ENCODE assay signal across 8 cellular contexts in the genomic region with DNA sequence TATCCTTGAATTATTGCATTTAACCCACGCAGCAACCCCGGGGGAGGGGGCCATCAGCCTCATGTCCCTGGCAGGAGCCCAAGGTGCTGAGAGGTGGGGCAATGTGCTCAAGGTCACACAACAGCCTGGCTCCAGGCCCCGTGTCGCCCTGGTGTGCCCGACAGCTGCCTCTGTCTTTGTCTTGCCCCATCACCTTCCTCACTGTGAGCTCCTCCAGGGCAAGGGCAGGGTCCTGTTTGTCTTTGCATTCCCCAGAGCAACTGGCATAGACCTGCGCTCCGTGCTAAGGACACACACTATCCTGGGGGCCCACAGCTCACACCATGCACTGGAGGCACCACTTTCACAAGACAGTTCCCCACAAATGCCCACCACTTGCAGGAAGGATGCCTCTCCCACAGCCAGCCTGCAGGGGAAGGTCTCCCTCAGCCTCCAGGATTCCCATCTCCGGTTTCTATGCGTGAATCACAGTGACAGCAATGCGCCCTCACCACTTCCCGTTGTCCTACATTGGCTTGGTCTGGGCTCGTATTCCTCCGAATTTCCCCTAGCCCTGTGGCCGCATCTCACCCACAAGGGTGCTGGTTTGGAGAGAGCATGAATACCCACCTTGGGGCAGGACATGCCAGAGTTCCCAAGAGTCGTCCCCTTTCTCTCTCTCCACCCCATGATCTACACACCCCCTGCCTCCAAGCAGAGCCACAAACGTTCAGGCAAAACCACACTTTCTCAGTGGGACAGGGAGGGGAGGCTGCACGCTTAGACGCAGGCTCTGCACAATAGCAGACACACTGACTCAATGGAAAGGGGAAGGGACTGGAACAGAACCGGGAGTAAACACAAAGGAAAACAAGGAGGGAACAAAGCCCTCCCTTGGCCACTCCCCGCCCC. TPM values are rescaled to one million over a fixed set of nuclear protein-coding genes. Genes with fewer than 3 reads are reported as not detected.
A peak's percentile ranks its signal among the peaks of the same experiment; 100 is the strongest.
DNase-seq lines count a peak whose midpoint lies in the region; ATAC-seq, FAIRE-seq and TF ChIP-seq lines count a peak whose summit lies in the region.

No MANE protein-coding gene starts in this region.

- peaks cover 3% of the 10 kb centered on the region for H3K36me3 Mint-ChIP-seq in mesothelial cell of epicardium

- H3K4me1 ChIP-seq in uterus = peaks cover 43 to 51% of the 10 kb centered on the region in 2 donors

- peak overlapping the region in 1 of 2 donors; percentile 6 for H3K4me3 ChIP-seq in uterus

- DNase-seq in GM04504 (ENCODE audit: low read depth) (peak; percentile 72), RCC 7860 (ENCODE audit: low spot score) (peak; percentile 76), dermis microvascular lymphatic vessel endothelial cell (ENCODE audit: low read depth in 2 of 2) (peak; percentile 69 to 88), mesothelial cell of epicardium (ENCODE audit: low spot score in 2 of 2, unreplicated experiment in 2 of 2) (no peak), uterus (no peak), NCI-H1930 (lab: John Stamatoyannopoulos, UW) (no peak), HT-29 (ENCODE audit: low spot score) (no peak)

- no peaks in the 10 kb centered on the region for H3K36me3 ChIP-seq in uterus

- peak overlapping the region; percentile 88 to 97 for H3K27ac ChIP-seq in uterus

- peak in 1 of 2 donors; percentile 17 for TF ChIP-seq POLR2A in uterus (IDR thresholded peaks at IDR 0.05)

- H3K9me3 ChIP-seq in uterus = no peaks in the 10 kb centered on the region

- peaks cover 67% of the 10 kb centered on the region for H3K4me1 Mint-ChIP-seq in mesothelial cell of epicardium

- TF ChIP-seq CTCF in mesothelial cell of epicardium (IDR thresholded peaks at IDR 0.05; ENCODE audit: unreplicated experiment) = no peak
- TF ChIP-seq CTCF in uterus (IDR thresholded peaks at IDR 0.05) = no peak

- no peaks in the 10 kb centered on the region for H3K27me3 ChIP-seq in uterus

- peak; percentile 69 for FAIRE-seq in RCC 7860 (lab: Jason Lieb, UNC)

- H3K27ac Mint-ChIP-seq in mesothelial cell of epicardium = peak overlapping the region; percentile 93

- no peaks in the 10 kb centered on the region for H3K27me3 Mint-ChIP-seq in mesothelial cell of epicardium (ENCODE audit: low read depth)

- H3K9me3 Mint-ChIP-seq in mesothelial cell of epicardium = no peaks in the 10 kb centered on the region

- intact Hi-C loops in uterus (cut with DNase I; ENCODE audit: low total_unique reads) = no loop called here

- no peak for ATAC-seq in HG03196 (IDR thresholded peaks at IDR 0.05; ENCODE audit: unreplicated experiment)

- H3K4me3 Mint-ChIP-seq in mesothelial cell of epicardium = peak overlapping the region; percentile 63

RNA-seq across cellular contexts. Expression of gene ITPRIP, which starts 10.3 kb away (rescaled TPM):
- total RNA-seq in dermis microvascular lymphatic vessel endothelial cell = 20.7 and 43.0 TPM in 2 replicates
- total RNA-seq in mesothelial cell of epicardium = 23.3 to 24.5 TPM (median 23.6 TPM) in 3 replicates
- total RNA-seq in uterus = 10 to 100 TPM in 3 of 4 donors, 1 to 10 TPM in 1; 10.0 to 32.6 (median 22.4) TPM
- total RNA-seq in HT-29 (2014; rRNA removed; shearing (Covaris generic)) = 1.9 and 2.4 TPM in 2 replicates

RNA-seq across cellular contexts. Expression of gene CFAP58, which starts 25.6 kb away (rescaled TPM):
- total RNA-seq in dermis microvascular lymphatic vessel endothelial cell = 0.64 and 0.89 TPM in 2 replicates
- total RNA-seq in mesothelial cell of epicardium = 0.58 to 1.4 TPM (median 1.1 TPM) in 3 replicates
- total RNA-seq in uterus = 1 to 10 TPM in 3 of 4 donors, under 1 TPM in 1; 0.29 to 2.2 (median 1.3) TPM
- total RNA-seq in HT-29 (2014; rRNA removed; shearing (Covaris generic)) = 0.03 TPM in 1 of 2 replicates, not detected in the other

RNA-seq across cellular contexts. Expression of gene GSTO2, which starts 59.0 kb away (rescaled TPM):
- total RNA-seq in dermis microvascular lymphatic vessel endothelial cell (0.51 and 0.89 TPM in 2 replicates), mesothelial cell of epicardium (11.7 to 13.5 TPM (median 12.7 TPM) in 3 replicates), uterus (10 to 100 TPM in 1 of 4 donors, 1 to 10 TPM in 1, under 1 TPM in 1, not detected in 1; under 0.01 to 10.6 (median 5.6) TPM)
- total RNA-seq in HT-29 (2014; rRNA removed; shearing (Covaris generic)) = 31.4 and 31.8 TPM in 2 replicates

Comparison
In these comparisons a context has a peak if more than half of its experiments do, and no peak if none do; other contexts are left out.
1. DNase-seq: peak in GM04504 (single experiment), RCC 7860 (single experiment) and dermis microvascular lymphatic vessel endothelial cell (2 of 2); none in mesothelial cell of epicardium (0 of 2), uterus (0 of 2), NCI-H1930 (0 of 2) and HT-29 (single experiment).